In genomic region chr7:35729061-35729783, GRCh38 we compare ENCODE assay signal across 8 cellular contexts. TPM values are rescaled to one million over a fixed set of nuclear protein-coding genes. Genes with fewer than 3 reads are reported as not detected.
DNase-seq lines count a peak whose midpoint lies in the region; ATAC-seq lines count a peak whose summit lies in the region.

No MANE protein-coding gene starts in this region.

- H3K9me3 Mint-ChIP-seq in T-helper 2 cell treated with Interferon-gamma antibody and Interleukin-4, amounts not matched to agents 5 μg/mL and 100 μg/mL, for 36 hours = no peaks in the 10 kb centered on the region

- peaks cover 10% of the 10 kb centered on the region for H3K27me3 Mint-ChIP-seq in T-helper 2 cell treated with Interferon-gamma antibody and Interleukin-4, amounts not matched to agents 5 μg/mL and 100 μg/mL, for 36 hours (ENCODE audit: low read depth)

- H3K27ac Mint-ChIP-seq in T-helper 2 cell treated with Interferon-gamma antibody and Interleukin-4, amounts not matched to agents 5 μg/mL and 100 μg/mL, for 36 hours = peak overlapping the region; percentile 72

- intact Hi-C loops in Right ventricle myocardium inferior (cut with DNase I) = no loop called here
- intact Hi-C loops in cardiac septum (cut with DNase I) = no loop called here

- no peaks in the 10 kb centered on the region for H3K36me3 Mint-ChIP-seq in T-helper 2 cell treated with Interferon-gamma antibody and Interleukin-4, amounts not matched to agents 5 μg/mL and 100 μg/mL, for 36 hours (ENCODE audit: low read depth)

- ATAC-seq in Right ventricle myocardium inferior = peak; percentile 37
- peak; percentile 52 for ATAC-seq in HG03025 (IDR thresholded peaks at IDR 0.05; ENCODE audit: low FRiP score, unreplicated experiment)

- peak overlapping the region; percentile 71 for H3K4me3 Mint-ChIP-seq in T-helper 2 cell treated with Interferon-gamma antibody and Interleukin-4, amounts not matched to agents 5 μg/mL and 100 μg/mL, for 36 hours

- H3K4me1 Mint-ChIP-seq in T-helper 2 cell treated with Interferon-gamma antibody and Interleukin-4, amounts not matched to agents 5 μg/mL and 100 μg/mL, for 36 hours (ENCODE audit: low read depth) = peaks cover 51% of the 10 kb centered on the region

- DNase-seq in Right ventricle myocardium inferior (ENCODE audit: missing footprints) = no peak
- DNase-seq in cardiac septum (ENCODE audit: low spot score) = no peak
- DNase-seq in T-helper 2 cell treated with Interferon-gamma antibody and Interleukin-4, amounts not matched to agents 5 μg/mL and 100 μg/mL, for 36 hours (ENCODE audit: low spot score) = peak; percentile 66
- DNase-seq in kidney tubule cell (ENCODE audit: low spot score) = peak; percentile 39
- no peak for DNase-seq in NCI-H2081 treated with DMSO at 0.1 percent for 48 hours (lab: John Stamatoyannopoulos, UW)
- no peak for DNase-seq in amniotic stem cell (lab: John Stamatoyannopoulos, UW)
- no peak for DNase-seq in hepatic stellate cell (ENCODE audit: low spot score)

RNA-seq across cellular contexts. Expression of gene HERPUD2, which starts 34.3 kb away (rescaled TPM):
- total RNA-seq in Right ventricle myocardium inferior (17.9 TPM), cardiac septum (17.5 TPM)

Comparison
In these comparisons a context has a peak if more than half of its experiments do, and no peak if none do; other contexts are left out.
1. DNase-seq: peak in T-helper 2 cell treated with Interferon-gamma antibody and Interleukin-4, amounts not matched to agents 5 μg/mL and 100 μg/mL, for 36 hours (single experiment) and kidney tubule cell (single experiment); none in Right ventricle myocardium inferior (single experiment), cardiac septum (single experiment), NCI-H2081 treated with DMSO at 0.1 percent for 48 hours (single experiment), amniotic stem cell (single experiment) and hepatic stellate cell (single experiment).